Comparison of ENCODE assay signal across 8 cellular contexts in genomic region chr10:97445357-97445721, GRCh38. TPM values are rescaled to one million over a fixed set of nuclear protein-coding genes. Genes with fewer than 3 reads are reported as not detected.
DNase-seq lines count a peak whose midpoint lies in the region; ATAC-seq, FAIRE-seq and TF ChIP-seq lines count a peak whose summit lies in the region.

No MANE protein-coding gene starts in this region.

- H3K4me1 ChIP-seq in mesodermal cell (ENCODE audit: control insufficient read depth, insufficient read depth, low read length, poor library complexity, severe bottlenecking) = peaks cover 14% of the 10 kb centered on the region

- H3K27me3 ChIP-seq in bronchial epithelial cell (ENCODE audit: control insufficient read depth, insufficient read depth, low read length) = no peaks in the 10 kb centered on the region

- no peaks in the 10 kb centered on the region for H3K9me3 ChIP-seq in mesodermal cell (ENCODE audit: control insufficient read depth, low read length)

- H3K36me3 ChIP-seq in bronchial epithelial cell (ENCODE audit: control insufficient read depth, insufficient read depth, low read length) (peaks cover 1% of the 10 kb centered on the region), mesodermal cell (ENCODE audit: control insufficient read depth, insufficient read depth, low read length) (peaks cover 38% of the 10 kb centered on the region)

- FAIRE-seq in bronchial epithelial cell (lab: Jason Lieb, UNC) = no peak

- TF ChIP-seq CTCF in 22Rv1 (IDR thresholded peaks at IDR 0.05) (no peak), bronchial epithelial cell (IDR thresholded peaks at IDR 0.05; ENCODE audit: insufficient read depth, low read length, severe bottlenecking) (no peak)

- ATAC-seq in HG03196 (IDR thresholded peaks at IDR 0.05; ENCODE audit: unreplicated experiment) (peak; percentile 2), GM18498 (IDR thresholded peaks at IDR 0.05; ENCODE audit: unreplicated experiment) (no peak)

- 2 to 9% methylated on average over 9 to 12 of the region's 13 CpGs for WGBS in mesodermal cell (ENCODE audit: insufficient coverage in 2 of 2), 2 experiments

- DNase-seq in bronchial epithelial cell (ENCODE audit: low read depth) = no peak
- no peak for DNase-seq in NCI-H446 treated with DMSO at 0.1 percent for 48 hours (lab: John Stamatoyannopoulos, UW)
- DNase-seq in NCI-H2081 treated with DMSO at 0.1 percent for 48 hours (lab: John Stamatoyannopoulos, UW) = no peak
- no peak for DNase-seq in kidney tubule cell (ENCODE audit: low spot score)

- H3K4me3 ChIP-seq in bronchial epithelial cell (ENCODE audit: low read depth, low read length) (peak overlapping the region; percentile 63), mesodermal cell (ENCODE audit: extremely low read depth, insufficient read depth, low read length, poor library complexity, severe bottlenecking) (peak overlapping the region; percentile 93)

- H3K27ac ChIP-seq in 22Rv1 = peak overlapping the region; percentile 60
- H3K27ac ChIP-seq in mesodermal cell (ENCODE audit: low read depth, low read length, severe bottlenecking) = peak overlapping the region; percentile 53

RNA-seq across cellular contexts. Expression of gene EXOSC1, which starts 0.5 kb away (rescaled TPM):
- 30.9 and 34.2 TPM in 2 replicates for total RNA-seq in bronchial epithelial cell
- 47.6 TPM for polyA plus RNA-seq in mesodermal cell (2013, experiment 1 of 2)
- polyA plus RNA-seq in mesodermal cell (2013, experiment 2 of 2) = 48.9 TPM

RNA-seq across cellular contexts. Expression of gene ZDHHC16, which starts 0.6 kb away (rescaled TPM):
- total RNA-seq in bronchial epithelial cell = 31.9 and 37.6 TPM in 2 replicates
- 47.3 TPM for polyA plus RNA-seq in mesodermal cell (2013, experiment 1 of 2)
- 37.1 TPM for polyA plus RNA-seq in mesodermal cell (2013, experiment 2 of 2)

RNA-seq across cellular contexts. Expression of gene PGAM1, which starts 19.3 kb away (rescaled TPM):
- 404 and 490 TPM in 2 replicates for total RNA-seq in bronchial epithelial cell
- 684 TPM for polyA plus RNA-seq in mesodermal cell (2013, experiment 1 of 2)
- polyA plus RNA-seq in mesodermal cell (2013, experiment 2 of 2) = 616 TPM

RNA-seq across cellular contexts. Expression of gene RRP12, which starts 44.2 kb away (rescaled TPM):
- total RNA-seq in bronchial epithelial cell = 28.0 and 35.3 TPM in 2 replicates
- polyA plus RNA-seq in mesodermal cell (2013, experiment 1 of 2) = 16.0 TPM
- 13.2 TPM for polyA plus RNA-seq in mesodermal cell (2013, experiment 2 of 2)

RNA-seq across cellular contexts. Expression of gene MMS19, which starts 52.9 kb away (rescaled TPM):
- 23.2 and 38.2 TPM in 2 replicates for total RNA-seq in bronchial epithelial cell
- polyA plus RNA-seq in mesodermal cell (2013, experiment 1 of 2) = 103 TPM
- polyA plus RNA-seq in mesodermal cell (2013, experiment 2 of 2) = 88.0 TPM
